20 cellular contexts compared by ENCODE assay signal in genomic region chr14:65486856-65487255, GRCh38.
"Had no signal": no experiment of that assay in that cellular context is flagged by ENCODE, and none has a peak within 500 bp of the region (broad histone marks: within the 10 kb centered on the region; RNA-seq: fewer than 3 reads in every experiment).

No MANE protein-coding gene starts in this region.

- H3K27me3 Mint-ChIP-seq: activated naive CD8-positive, alpha-beta T cell; naive thymus-derived CD8-positive, alpha-beta T cell; stimulated activated naive B cell treated with anti-CD40 and anti-IgM and Interleukin-4, amounts not matched to agents 10 μg/mL and 1 μg/mL and 100 μg/mL, for 72 hours had no signal

- H3K4me2 ChIP-seq: hepatocyte had no signal

- H3K27me3 ChIP-seq: ascending aorta, hepatocyte, sigmoid colon, transverse colon had no signal

- H3K27ac Mint-ChIP-seq: stimulated activated naive B cell treated with anti-CD40 and anti-IgM and Interleukin-4, amounts not matched to agents 10 μg/mL and 1 μg/mL and 100 μg/mL, for 72 hours; T-helper 2 cell treated with Interferon-gamma antibody and Interleukin-4, amounts not matched to agents 5 μg/mL and 100 μg/mL, for 36 hours had no signal

- H2AFZ ChIP-seq: hepatocyte had no signal

- H3K9me3 Mint-ChIP-seq: naive thymus-derived CD8-positive, alpha-beta T cell; T-helper 2 cell treated with Interferon-gamma antibody and Interleukin-4, amounts not matched to agents 5 μg/mL and 100 μg/mL, for 36 hours had no signal

- H3K4me3 Mint-ChIP-seq: activated naive CD8-positive, alpha-beta T cell; stimulated activated naive B cell treated with anti-CD40 and anti-IgM and Interleukin-4, amounts not matched to agents 10 μg/mL and 1 μg/mL and 100 μg/mL, for 72 hours; T-helper 2 cell treated with Interferon-gamma antibody and Interleukin-4, amounts not matched to agents 5 μg/mL and 100 μg/mL, for 36 hours had no signal

- H3K27ac ChIP-seq: ascending aorta, coronary artery, hepatocyte, lower lobe of right lung, prostate gland, sigmoid colon, transverse colon had no signal

- H3K4me1 ChIP-seq: ascending aorta, lower lobe of right lung, prostate gland had no signal

- H3K36me3 ChIP-seq: ascending aorta, lower lobe of right lung, prostate gland, sigmoid colon, transverse colon had no signal

- DNase-seq: activated CD4-positive, alpha-beta T cell treated with anti-CD3 and anti-CD28 coated beads, Interleukin-2, amount 50 U/mL, for 4 hours; activated effector memory CD4-positive, alpha-beta T cell treated with Interleukin-2 at 50 U/mL for 16 hours; activated T-cell treated with anti-CD3 and anti-CD28 coated beads, Interleukin-2, amount 50 U/mL, for 1 hour; caudate nucleus; effector CD4-positive, alpha-beta T cell; lower lobe of right lung; mucosa of descending colon; naive thymus-derived CD8-positive, alpha-beta T cell; nucleus accumbens; sigmoid colon; stimulated activated CD4-positive, alpha-beta T cell treated with anti-CD3 and anti-CD28 coated beads, Interleukin-2, amount 100 ng/mL, for 24 hours; stimulated activated naive B cell treated with anti-CD40 and anti-IgM and Interleukin-4, amounts not matched to agents 10 μg/mL and 1 μg/mL and 100 μg/mL, for 72 hours; transverse colon had no signal

- ATAC-seq: activated CD4-positive, CD25-positive, alpha-beta regulatory T cell treated with anti-CD3 and anti-CD28 coated beads, Interleukin-2, amount 50 U/mL, for 24 hours; lower lobe of right lung; mucosa of descending colon; naive thymus-derived CD8-positive, alpha-beta T cell; stimulated activated naive B cell treated with anti-CD40 and anti-IgM and Interleukin-4, amounts not matched to agents 10 μg/mL and 1 μg/mL and 100 μg/mL, for 72 hours had no signal

- H3K4me3 ChIP-seq: ascending aorta, coronary artery, hepatocyte, lower lobe of right lung, mucosa of descending colon, prostate gland, sigmoid colon, transverse colon had no signal

- H3K9me3 ChIP-seq: ascending aorta, lower lobe of right lung, mucosa of descending colon, prostate gland, sigmoid colon, transverse colon had no signal
